ENCODE assay signal across 8 cellular contexts in the genomic region with DNA sequence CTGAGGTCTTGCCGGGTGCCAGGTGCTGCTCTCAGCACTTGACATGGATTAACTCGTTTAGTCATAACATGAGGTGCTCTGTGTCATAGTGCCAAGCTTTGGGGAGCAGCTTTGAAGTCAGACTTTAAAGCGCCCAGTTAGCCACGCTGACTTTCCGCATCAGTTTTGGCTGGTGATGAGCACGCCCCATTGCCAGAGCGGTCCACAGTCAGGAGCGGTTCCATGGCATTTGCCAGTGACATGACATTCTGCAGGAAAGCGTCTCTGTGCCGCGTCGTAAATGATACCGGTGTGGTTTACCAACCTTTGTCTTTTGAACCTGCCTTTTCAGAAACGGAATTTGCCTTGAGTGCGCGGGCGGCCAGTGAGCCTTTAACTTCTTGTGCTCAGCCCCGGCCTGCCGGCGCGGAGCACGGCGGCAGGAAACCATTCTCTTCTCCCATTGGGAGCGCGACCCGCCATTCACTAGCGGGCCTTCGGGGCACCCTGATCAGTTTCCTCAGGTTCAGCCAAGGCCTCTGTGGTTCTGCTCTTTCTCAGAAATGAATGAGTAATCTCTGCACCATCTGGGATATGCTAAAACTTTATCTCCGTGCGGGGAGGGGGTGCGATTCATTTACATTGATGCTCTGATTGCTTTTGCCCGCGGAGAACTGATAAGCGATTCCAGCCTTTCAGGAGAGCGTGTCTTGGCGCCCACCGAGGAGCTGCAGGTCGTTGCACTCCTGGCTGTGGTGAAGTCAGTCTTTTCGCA. TPM values are rescaled to one million over a fixed set of nuclear protein-coding genes. Genes with fewer than 3 reads are reported as not detected.
DNase-seq lines count a peak whose midpoint lies in the region; ATAC-seq, FAIRE-seq and TF ChIP-seq lines count a peak whose summit lies in the region.

No MANE protein-coding gene starts in this region.

- no peak for TF ChIP-seq POLR2A in GM12878 (IDR thresholded peaks at IDR 0.05; ENCODE audit: low read depth, low read length)

- CTCF ChIA-PET in AG04449 (lab: Yijun Ruan, JAX), result interaction anchor here (1.0 to 1.7 kb wide), 3 partner anchors 10 to 22 kb away, joined by 3 to 9 read pairs (median 5); no protein-coding TSS in a partner anchor
- CTCF ChIA-PET in GM12878 (lab: Yijun Ruan, JAX), result interaction anchor here (1.4 kb wide), 1 partner anchor 14 kb away, joined by 3 read pairs; no protein-coding TSS in a partner anchor

- POLR2A ChIA-PET in AG04449 (lab: Yijun Ruan, JAX), result interaction anchor here (0.6 kb wide), 1 partner anchor 39 kb away, joined by 3 read pairs; no protein-coding TSS in a partner anchor
- POLR2A ChIA-PET in GM12878 (lab: Charles Lee), result no interaction called here

- TF ChIP-seq EP300 in GM12878 (IDR thresholded peaks at IDR 0.05; ENCODE audit: borderline replicate concordance in 1 of 2, control insufficient read depth in 1 of 2, low read depth in 2 of 2, low read length in 2 of 2), result no peak

- FAIRE-seq in GM12878 (lab: Jason Lieb, UNC), result no peak
- no peak for FAIRE-seq in small intestine (lab: Jason Lieb, UNC)

- in situ Hi-C loops in GM12878 (cut with MboI), result no loop called here

- DNase-seq in AG04449 (ENCODE audit: low read depth, low spot score) (peak; percentile 72), RKO (ENCODE audit: low spot score) (peak; percentile 5), GM12878 (ENCODE audit: low read depth, low spot score) (no peak), small intestine (peak; percentile 88), NCI-H2029 treated with DMSO at 0.1 percent for 48 hours (lab: John Stamatoyannopoulos, UW) (no peak), MV-4-11 (lab: John Stamatoyannopoulos, UW) (no peak)

- H3K27ac ChIP-seq in GM12878 (ENCODE audit: control insufficient read depth, insufficient read depth) (no peak overlapping the region), iPS-20b (ENCODE audit: low read length) (no peak overlapping the region), small intestine (ENCODE audit: low read depth in 1 of 2, low read length in 1 of 2) (peak overlapping the region; percentile 45 to 84)

- ATAC-seq in GM19468 (IDR thresholded peaks at IDR 0.05; ENCODE audit: extremely low read depth, unreplicated experiment), result peak; percentile 26
- peak; percentile 57 for ATAC-seq in GM12878

- no peaks in the 10 kb centered on the region for H3K4me1 ChIP-seq in GM12878 (ENCODE audit: control insufficient read depth, insufficient read depth, low read length)
- H3K4me1 ChIP-seq in iPS-20b (ENCODE audit: insufficient read depth, low read length), result no peaks in the 10 kb centered on the region
- H3K4me1 ChIP-seq in small intestine (ENCODE audit: control insufficient read depth in 2 of 2, insufficient read depth in 1 of 2, low read depth in 1 of 2, low read length in 1 of 2), result peaks cover 0 to 4% of the 10 kb centered on the region in 2 donors

- no peaks in the 10 kb centered on the region for H3K79me2 ChIP-seq in GM12878 (ENCODE audit: control insufficient read depth, insufficient read depth, low read length)

- no peak overlapping the region for H2AFZ ChIP-seq in GM12878 (ENCODE audit: control insufficient read depth, low read depth, low read length)

- no TSS peak for BruUV-seq in GM12878 (replicated peaks; lab: Mats Ljungman, UMichigan)

- WGBS in GM12878 (ENCODE audit: insufficient coverage, insufficient replicate concordance, low lambda C conversion rate, missing lambda C conversion rate), result 24% methylated on average over 39 of the region's 39 CpGs
- 3 to 11% (median 10%) methylated on average over 39 of the region's 39 CpGs for WGBS in small intestine, 3 donors

- H4K20me1 ChIP-seq in GM12878 (ENCODE audit: control insufficient read depth, insufficient read depth), result no peaks in the 10 kb centered on the region

- SMC1A ChIA-PET in GM12878 (lab: Charles Lee; ENCODE audit: uncharacterized antibody, unreplicated experiment), result no interaction called here

- H3K4me2 ChIP-seq in GM12878 (ENCODE audit: control insufficient read depth, insufficient read depth), result no peak overlapping the region

- no peaks in the 10 kb centered on the region for H3K9me3 ChIP-seq in GM12878 (replicated peaks; ENCODE audit: control insufficient read depth, insufficient read depth, low read length)
- no peaks in the 10 kb centered on the region for H3K9me3 ChIP-seq in iPS-20b (ENCODE audit: insufficient read depth, low read depth, low read length)
- no peaks in the 10 kb centered on the region for H3K9me3 ChIP-seq in small intestine (ENCODE audit: control insufficient read depth, low read depth)

- H3K4me3 ChIP-seq in AG04449 (ENCODE audit: low read depth, low read length) (peak overlapping the region; percentile 49), GM12878 (no peak overlapping the region), iPS-20b (ENCODE audit: low read length) (peak overlapping the region; percentile 63; the same call in 1 of the 2 replicates), small intestine (ENCODE audit: low read depth in 1 of 2, low read length in 2 of 2) (peak overlapping the region in 1 of 2 donors; percentile 37)

- TF ChIP-seq CTCF in AG04449 (IDR thresholded peaks at IDR 0.05; ENCODE audit: insufficient read depth, low read length, missing control alignments), result no peak
- TF ChIP-seq CTCF in GM12878 (IDR thresholded peaks at IDR 0.05 in 2 of 3, conservative IDR thresholded peaks at IDR 0.05 in 1 of 3; ENCODE audit: control insufficient read depth in 2 of 3, extremely low read depth in 1 of 3, insufficient read depth in 1 of 3, low read depth in 3 of 3, low read length in 3 of 3), result no peak

- peaks cover 3 to 28% of the 10 kb centered on the region in 2 experiments for H3K27me3 ChIP-seq in GM12878 (replicated peaks in 1 of 2; ENCODE audit: control insufficient read depth in 2 of 2, insufficient read depth in 2 of 2, low read length in 1 of 2)
- peaks cover 32% of the 10 kb centered on the region; the same call in 1 of the 2 replicates for H3K27me3 ChIP-seq in iPS-20b (ENCODE audit: insufficient read depth, low read length)
- peaks cover 0 to 4% of the 10 kb centered on the region in 2 donors for H3K27me3 ChIP-seq in small intestine (ENCODE audit: control insufficient read depth in 2 of 2, insufficient read depth in 2 of 2, low read length in 2 of 2)

- H3K9ac ChIP-seq in GM12878 (ENCODE audit: control insufficient read depth, insufficient read depth, low read length) (no peak overlapping the region), iPS-20b (ENCODE audit: low read depth, low read length) (peak overlapping the region; percentile 51; the same call in 1 of the 2 replicates)

- RAD21 ChIA-PET in GM12878 (lab: Charles Lee; ENCODE audit: unreplicated experiment), result interaction anchor here (1.1 kb wide), 1 partner anchor 539 kb away, joined by 3 read pairs; no protein-coding TSS in a partner anchor

- TF ChIP-seq RAD21 in GM12878 (IDR thresholded peaks at IDR 0.05; ENCODE audit: insufficient read depth, low read depth, low read length), result no peak

- H3K36me3 ChIP-seq in GM12878 (ENCODE audit: control insufficient read depth in 2 of 2, insufficient read depth in 2 of 2, low read length in 1 of 2), result no peaks in the 10 kb centered on the region
- H3K36me3 ChIP-seq in iPS-20b (ENCODE audit: insufficient read depth, low read depth, low read length), result no peaks in the 10 kb centered on the region
- H3K36me3 ChIP-seq in small intestine (ENCODE audit: control insufficient read depth in 2 of 2, insufficient read depth in 2 of 2, low read length in 2 of 2), result no peaks in the 10 kb centered on the region

- intact Hi-C loops in GM12878 (cut with micrococcal nuclease; ENCODE audit: unreplicated experiment), result no loop called here

TF ChIP-seq in GM12878, 131 proteins besides CTCF, POLR2A, EP300 and RAD21 (continues in another document):
- no peak for TF ChIP-seq MAX (IDR thresholded peaks at IDR 0.05; ENCODE audit: low read depth, low read length)
- TF ChIP-seq SPI1 (IDR thresholded peaks at IDR 0.05; ENCODE audit: borderline replicate concordance, insufficient read depth, low read depth, low read length), result no peak
- peak; percentile 66 for TF ChIP-seq PKNOX1 (IDR thresholded peaks at IDR 0.05)

RNA-seq across cellular contexts. Expression of gene SLC2A2, which starts 1.7 kb away (rescaled TPM):
- total RNA-seq in GM12878 (2013; cell fraction: nucleolus; rRNA removed), result not detected in 2 replicates
- not detected in 2 replicates for total RNA-seq in GM12878 (2014; rRNA removed)
- total RNA-seq in GM12878 (2014; rRNA removed; fragmentation: Illumina TruSeq; extraction: Trizol), result 0.04 TPM in 1 of 2 replicates, not detected in the other
- 0.10 and 0.19 TPM in 2 replicates for total RNA-seq in GM12878 (2021)
- polyA plus RNA-seq in GM12878 (2011; ENCODE audit: low read depth), result not detected
- polyA plus RNA-seq in GM12878 (2011; rRNA removed), result not detected in 2 replicates
- polyA plus RNA-seq in GM12878 (2011; cell fraction: cytosol; rRNA removed), result not detected in 2 replicates
- not detected in 2 replicates for polyA plus RNA-seq in GM12878 (2011; cell fraction: nucleus; rRNA removed)
- polyA plus RNA-seq in GM12878 (2012), result not detected in 2 replicates
- polyA plus RNA-seq in GM12878 (2014; fragmentation: Illumina TruSeq; extraction: Trizol), result 0.04 and 0.11 TPM in 2 replicates
- not detected for polyA plus RNA-seq in GM12878 (2014; fragmentation: Nextera tagmentation; extraction: Ambion mirVana)
- not detected in 2 replicates for polyA plus RNA-seq in GM12878 (2014; rRNA removed)
- not detected for polyA plus RNA-seq in GM12878 (2016; fragmentation: Nextera tagmentation; extraction: Ambion mirVana)
- polyA minus RNA-seq in GM12878 (2011; rRNA and poly(A)+ RNA removed), result not detected in 2 replicates
- polyA minus RNA-seq in GM12878 (2011; cell fraction: cytosol; rRNA and poly(A)+ RNA removed), result not detected in 2 replicates
- not detected in 2 replicates for polyA minus RNA-seq in GM12878 (2011; cell fraction: nucleus; rRNA and poly(A)+ RNA removed)
- polyA plus RNA-seq in small intestine, result 10 to 100 TPM; 24.6 to 74.9 (median 58.9) TPM

Comparison
In these comparisons a context has a peak if more than half of its experiments do, and no peak if none do; other contexts are left out.
1. DNase-seq: peak in AG04449 (single experiment), RKO (single experiment) and small intestine (single experiment); none in GM12878 (single experiment), NCI-H2029 treated with DMSO at 0.1 percent for 48 hours (single experiment) and MV-4-11 (single experiment).
2. H3K27ac ChIP-seq: peak in small intestine (2 of 2); none in GM12878 (single experiment) and iPS-20b (single experiment).
3. RNA of gene SLC2A2, which starts 1.7 kb away (polyA plus RNA-seq): 24.6 to 74.9 TPM in small intestine; 0.04 to 0.11 TPM in GM12878; every median in the first group is over 10 times any median in the second.